ENCODE assay signal across 8 cellular contexts in the genomic region with DNA sequence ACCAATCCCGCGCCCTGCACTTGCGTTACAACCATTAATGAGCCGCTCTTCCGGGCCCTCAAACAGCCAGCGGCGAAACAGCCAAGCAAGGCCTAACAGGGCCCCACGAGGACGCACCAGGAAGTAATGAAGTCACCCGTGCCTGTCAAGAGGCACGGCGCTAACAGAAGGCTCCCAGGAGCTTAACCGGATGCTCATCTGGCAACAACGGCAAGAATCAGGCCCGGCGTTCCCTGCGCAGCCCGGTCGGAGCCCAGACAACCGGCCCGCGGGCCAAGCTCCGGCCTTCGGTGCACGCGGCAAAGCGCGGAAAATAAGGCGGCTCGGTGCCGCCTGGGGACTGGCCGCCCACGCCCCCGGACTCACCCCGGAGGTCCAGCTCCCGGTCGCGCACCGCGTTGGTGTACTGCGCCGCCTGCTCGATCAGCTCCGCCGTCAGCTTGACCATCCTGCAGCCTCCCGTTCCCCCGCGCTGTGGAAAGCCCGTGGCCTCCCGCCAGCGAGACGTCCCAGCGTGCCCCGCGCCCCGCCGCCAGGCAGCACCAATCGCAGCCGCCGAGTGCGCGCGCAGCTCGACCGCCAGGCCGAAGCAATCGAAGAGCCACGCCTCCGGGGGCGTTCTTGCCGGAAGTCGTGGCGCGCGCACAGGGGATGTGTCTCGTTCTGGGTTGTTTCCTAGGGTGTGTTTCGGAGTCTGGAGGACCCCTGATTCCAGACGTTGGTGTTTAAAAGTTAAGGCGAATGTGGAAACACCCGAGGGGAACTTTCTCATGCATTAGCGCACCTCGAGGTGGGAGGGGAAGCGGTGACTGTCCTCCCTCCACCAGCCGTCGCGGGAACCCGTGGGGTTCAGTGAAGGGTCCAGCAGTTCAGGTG. TPM values are rescaled to one million over a fixed set of nuclear protein-coding genes. Genes with fewer than 3 reads are reported as not detected.
A peak's percentile ranks its signal among the peaks of the same experiment; 100 is the strongest.
DNase-seq lines count a peak whose midpoint lies in the region; ATAC-seq and TF ChIP-seq lines count a peak whose summit lies in the region.

A gene (minus strand): TSS at position 518 of the 876 bp plus-strand sequence. CDS start 70 bp downstream, at position 448.

- H3K27me3 ChIP-seq in heart left ventricle = no peaks in the 10 kb centered on the region

- no peaks in the 10 kb centered on the region for H3K9me3 Mint-ChIP-seq in T-cell
- H3K9me3 Mint-ChIP-seq in type B pancreatic cell = no peaks in the 10 kb centered on the region

- H3K36me3 Mint-ChIP-seq in T-cell (peaks cover 13% of the 10 kb centered on the region), type B pancreatic cell (peaks cover 6% of the 10 kb centered on the region)

- H3K27me3 Mint-ChIP-seq in T-cell (no peaks in the 10 kb centered on the region), type B pancreatic cell (no peaks in the 10 kb centered on the region)

- H3K4me3 ChIP-seq in heart left ventricle = peak within 1 kb of the TSS; percentile 73 to 99 (median 93)

- H3K4me3 Mint-ChIP-seq in T-cell = peak within 1 kb of the TSS; percentile 94 to 98 (median 96)
- peak within 1 kb of the TSS; percentile 98 for H3K4me3 Mint-ChIP-seq in type B pancreatic cell

- POLR2A ChIA-PET in T-cell (lab: Charles Lee) = interaction anchor here in 1 of 2 donors (0.6 to 1.1 kb wide), 4 partner anchors 15 to 427 kb away, joined by 3 to 4 read pairs (median 3); no protein-coding TSS in a partner anchor

- H3K27ac ChIP-seq in adipose tissue (ENCODE audit: low read depth, low read length) (peak within 1 kb of the TSS; percentile 57), heart left ventricle (peak within 1 kb of the TSS; percentile 85 to 98 (median 96))

- TF ChIP-seq POLR2A in heart left ventricle (IDR thresholded peaks at IDR 0.05) = peak; percentile 29 to 76

- in situ Hi-C loops in GM13976 (cut with MboI; ENCODE audit: low sequenced_read_pairs, unreplicated experiment) = loop anchor here (10.0 kb wide), 1 partner anchor 200 kb away; no protein-coding TSS in a partner anchor

- CTCF ChIA-PET in T-cell (lab: Charles Lee) = interaction anchor here (0.8 to 5.3 kb wide), 7 partner anchors 10 to 354 kb away, joined by 3 to 27 read pairs (median 3); no protein-coding TSS in a partner anchor

- WGBS in adipose tissue, 3 donors = 0% methylated on average over 80 to 87 of the region's 87 CpGs
- 0% methylated on average over 16 to 87 of the region's 87 CpGs for WGBS in heart left ventricle, 4 donors

- no peak for TF ChIP-seq CTCF in GM13976 (IDR thresholded peaks at IDR 0.05; ENCODE audit: borderline replicate concordance, control extremely low read depth, extremely low read depth, insufficient read depth, missing control alignments)
- TF ChIP-seq CTCF in heart left ventricle (IDR thresholded peaks at IDR 0.05) = no peak
- no peak for TF ChIP-seq CTCF in type B pancreatic cell (conservative IDR thresholded peaks at IDR 0.05)

- H3K4me1 ChIP-seq in heart left ventricle = peaks cover 4 to 36% (median 27%) of the 10 kb centered on the region in 12 donors

- H3K4me1 Mint-ChIP-seq in T-cell (peaks cover 41 to 51% (median 48%) of the 10 kb centered on the region in 3 donors), type B pancreatic cell (ENCODE audit: unreplicated experiment) (peaks cover 24% of the 10 kb centered on the region)

- intact Hi-C loops in heart left ventricle (cut with DNase I) (loop anchor here in 6 of 10 donors (5.0 to 10.0 kb wide), 4 partner anchors 202 to 430 kb away; a partner anchor contains a TSS), posterior cingulate gyrus (cut with DNase I) (no loop called here)

- ATAC-seq in HG02852 (IDR thresholded peaks at IDR 0.05; ENCODE audit: unreplicated experiment) = peak; percentile 80
- ATAC-seq in T-cell (replicated peaks in 1 of 4) = peak; percentile 81 to 85 (median 84)
- ATAC-seq in heart left ventricle = peak; percentile 76 to 96 (median 92)

- H3K9me3 ChIP-seq in heart left ventricle = no peaks in the 10 kb centered on the region

- peak within 1 kb of the TSS; percentile 94 for H3K27ac Mint-ChIP-seq in T-cell
- peak within 1 kb of the TSS; percentile 96 for H3K27ac Mint-ChIP-seq in type B pancreatic cell

- H3K36me3 ChIP-seq in heart left ventricle = peaks cover 0 to 28% (median 24%) of the 10 kb centered on the region in 9 donors

- DNase-seq in GM13976 (ENCODE audit: low spot score) (peak; percentile 98), NCI-H146 (lab: John Stamatoyannopoulos, UW) (peak; percentile 95), T-cell (peak; percentile 91 to 98 (median 96)), heart left ventricle (peak; percentile 98 to 100 (median 99)), posterior cingulate gyrus (peak; percentile 92 to 99 (median 94)), type B pancreatic cell (ENCODE audit: extremely low spot score, unreplicated experiment) (peak; percentile 98)

RNA-seq across cellular contexts. Expression of the gene that starts here (rescaled TPM):
- total RNA-seq in T-cell = 100 to 1,000 TPM in 2 of 5 donors, 10 to 100 TPM in 3; 77.0 to 199 (median 97.0) TPM
- 10 to 100 TPM; 29.4 to 49.5 (median 36.8) TPM for polyA plus RNA-seq in adipose tissue
- total RNA-seq in heart left ventricle = 10 to 100 TPM; 17.6 to 44.3 (median 28.6) TPM
- 10 to 100 TPM; 30.2 to 57.8 TPM for polyA plus RNA-seq in heart left ventricle
- total RNA-seq in type B pancreatic cell (ENCODE audit: low replicate concordance) = 72.6 and 80.3 TPM in 2 replicates

Comparison
In these comparisons a context has a peak if more than half of its experiments do, and no peak if none do; other contexts are left out.
1. Peak in every context shown above with its lines: DNase-seq, ATAC-seq, H3K4me3 ChIP-seq and H3K27ac ChIP-seq.